In genomic region chr19:49593233-49594113, GRCh38 we compare ENCODE assay signal across 1 cellular context.
TF ChIP-seq lines count a peak whose summit lies in the region.

No MANE protein-coding gene starts in this region.

TF ChIP-seq in K562, 482 proteins besides CTCF, POLR2A, EP300 and RAD21 (continued from another document and continues in another):
- TF ChIP-seq, protein P1, sequence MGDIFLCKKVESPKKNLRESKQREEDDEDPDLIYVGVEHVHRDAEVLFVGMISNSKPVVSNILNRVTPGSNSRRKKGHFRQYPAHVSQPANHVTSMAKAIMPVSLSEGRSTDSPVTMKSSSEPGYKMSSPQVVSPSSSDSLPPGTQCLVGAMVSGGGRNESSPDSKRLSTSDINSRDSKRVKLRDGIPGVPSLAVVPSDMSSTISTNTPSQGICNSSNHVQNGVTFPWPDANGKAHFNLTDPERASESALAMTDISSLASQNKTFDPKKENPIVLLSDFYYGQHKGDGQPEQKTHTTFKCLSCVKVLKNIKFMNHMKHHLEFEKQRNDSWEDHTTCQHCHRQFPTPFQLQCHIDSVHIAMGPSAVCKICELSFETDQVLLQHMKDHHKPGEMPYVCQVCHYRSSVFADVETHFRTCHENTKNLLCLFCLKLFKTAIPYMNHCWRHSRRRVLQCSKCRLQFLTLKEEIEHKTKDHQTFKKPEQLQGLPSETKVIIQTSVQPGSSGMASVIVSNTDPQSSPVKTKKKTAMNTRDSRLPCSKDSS (IDR thresholded peaks at IDR 0.05; ENCODE audit: low read depth, partially characterized antibody), result no peak
- TF ChIP-seq ZNF316 (IDR thresholded peaks at IDR 0.05), result no peak
- TF ChIP-seq, protein P2, sequence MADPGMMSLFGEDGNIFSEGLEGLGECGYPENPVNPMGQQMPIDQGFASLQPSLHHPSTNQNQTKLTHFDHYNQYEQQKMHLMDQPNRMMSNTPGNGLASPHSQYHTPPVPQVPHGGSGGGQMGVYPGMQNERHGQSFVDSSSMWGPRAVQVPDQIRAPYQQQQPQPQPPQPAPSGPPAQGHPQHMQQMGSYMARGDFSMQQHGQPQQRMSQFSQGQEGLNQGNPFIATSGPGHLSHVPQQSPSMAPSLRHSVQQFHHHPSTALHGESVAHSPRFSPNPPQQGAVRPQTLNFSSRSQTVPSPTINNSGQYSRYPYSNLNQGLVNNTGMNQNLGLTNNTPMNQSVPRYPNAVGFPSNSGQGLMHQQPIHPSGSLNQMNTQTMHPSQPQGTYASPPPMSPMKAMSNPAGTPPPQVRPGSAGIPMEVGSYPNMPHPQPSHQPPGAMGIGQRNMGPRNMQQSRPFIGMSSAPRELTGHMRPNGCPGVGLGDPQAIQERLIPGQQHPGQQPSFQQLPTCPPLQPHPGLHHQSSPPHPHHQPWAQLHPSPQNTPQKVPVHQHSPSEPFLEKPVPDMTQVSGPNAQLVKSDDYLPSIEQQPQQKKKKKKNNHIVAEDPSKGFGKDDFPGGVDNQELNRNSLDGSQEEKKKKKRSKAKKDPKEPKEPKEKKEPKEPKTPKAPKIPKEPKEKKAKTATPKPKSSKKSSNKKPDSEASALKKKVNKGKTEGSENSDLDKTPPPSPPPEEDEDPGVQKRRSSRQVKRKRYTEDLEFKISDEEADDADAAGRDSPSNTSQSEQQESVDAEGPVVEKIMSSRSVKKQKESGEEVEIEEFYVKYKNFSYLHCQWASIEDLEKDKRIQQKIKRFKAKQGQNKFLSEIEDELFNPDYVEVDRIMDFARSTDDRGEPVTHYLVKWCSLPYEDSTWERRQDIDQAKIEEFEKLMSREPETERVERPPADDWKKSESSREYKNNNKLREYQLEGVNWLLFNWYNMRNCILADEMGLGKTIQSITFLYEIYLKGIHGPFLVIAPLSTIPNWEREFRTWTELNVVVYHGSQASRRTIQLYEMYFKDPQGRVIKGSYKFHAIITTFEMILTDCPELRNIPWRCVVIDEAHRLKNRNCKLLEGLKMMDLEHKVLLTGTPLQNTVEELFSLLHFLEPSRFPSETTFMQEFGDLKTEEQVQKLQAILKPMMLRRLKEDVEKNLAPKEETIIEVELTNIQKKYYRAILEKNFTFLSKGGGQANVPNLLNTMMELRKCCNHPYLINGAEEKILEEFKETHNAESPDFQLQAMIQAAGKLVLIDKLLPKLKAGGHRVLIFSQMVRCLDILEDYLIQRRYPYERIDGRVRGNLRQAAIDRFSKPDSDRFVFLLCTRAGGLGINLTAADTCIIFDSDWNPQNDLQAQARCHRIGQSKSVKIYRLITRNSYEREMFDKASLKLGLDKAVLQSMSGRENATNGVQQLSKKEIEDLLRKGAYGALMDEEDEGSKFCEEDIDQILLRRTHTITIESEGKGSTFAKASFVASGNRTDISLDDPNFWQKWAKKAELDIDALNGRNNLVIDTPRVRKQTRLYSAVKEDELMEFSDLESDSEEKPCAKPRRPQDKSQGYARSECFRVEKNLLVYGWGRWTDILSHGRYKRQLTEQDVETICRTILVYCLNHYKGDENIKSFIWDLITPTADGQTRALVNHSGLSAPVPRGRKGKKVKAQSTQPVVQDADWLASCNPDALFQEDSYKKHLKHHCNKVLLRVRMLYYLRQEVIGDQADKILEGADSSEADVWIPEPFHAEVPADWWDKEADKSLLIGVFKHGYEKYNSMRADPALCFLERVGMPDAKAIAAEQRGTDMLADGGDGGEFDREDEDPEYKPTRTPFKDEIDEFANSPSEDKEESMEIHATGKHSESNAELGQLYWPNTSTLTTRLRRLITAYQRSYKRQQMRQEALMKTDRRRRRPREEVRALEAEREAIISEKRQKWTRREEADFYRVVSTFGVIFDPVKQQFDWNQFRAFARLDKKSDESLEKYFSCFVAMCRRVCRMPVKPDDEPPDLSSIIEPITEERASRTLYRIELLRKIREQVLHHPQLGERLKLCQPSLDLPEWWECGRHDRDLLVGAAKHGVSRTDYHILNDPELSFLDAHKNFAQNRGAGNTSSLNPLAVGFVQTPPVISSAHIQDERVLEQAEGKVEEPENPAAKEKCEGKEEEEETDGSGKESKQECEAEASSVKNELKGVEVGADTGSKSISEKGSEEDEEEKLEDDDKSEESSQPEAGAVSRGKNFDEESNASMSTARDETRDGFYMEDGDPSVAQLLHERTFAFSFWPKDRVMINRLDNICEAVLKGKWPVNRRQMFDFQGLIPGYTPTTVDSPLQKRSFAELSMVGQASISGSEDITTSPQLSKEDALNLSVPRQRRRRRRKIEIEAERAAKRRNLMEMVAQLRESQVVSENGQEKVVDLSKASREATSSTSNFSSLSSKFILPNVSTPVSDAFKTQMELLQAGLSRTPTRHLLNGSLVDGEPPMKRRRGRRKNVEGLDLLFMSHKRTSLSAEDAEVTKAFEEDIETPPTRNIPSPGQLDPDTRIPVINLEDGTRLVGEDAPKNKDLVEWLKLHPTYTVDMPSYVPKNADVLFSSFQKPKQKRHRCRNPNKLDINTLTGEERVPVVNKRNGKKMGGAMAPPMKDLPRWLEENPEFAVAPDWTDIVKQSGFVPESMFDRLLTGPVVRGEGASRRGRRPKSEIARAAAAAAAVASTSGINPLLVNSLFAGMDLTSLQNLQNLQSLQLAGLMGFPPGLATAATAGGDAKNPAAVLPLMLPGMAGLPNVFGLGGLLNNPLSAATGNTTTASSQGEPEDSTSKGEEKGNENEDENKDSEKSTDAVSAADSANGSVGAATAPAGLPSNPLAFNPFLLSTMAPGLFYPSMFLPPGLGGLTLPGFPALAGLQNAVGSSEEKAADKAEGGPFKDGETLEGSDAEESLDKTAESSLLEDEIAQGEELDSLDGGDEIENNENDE (IDR thresholded peaks at IDR 0.05; ENCODE audit: low read depth, low read length), result no peak
- TF ChIP-seq, protein P3, sequence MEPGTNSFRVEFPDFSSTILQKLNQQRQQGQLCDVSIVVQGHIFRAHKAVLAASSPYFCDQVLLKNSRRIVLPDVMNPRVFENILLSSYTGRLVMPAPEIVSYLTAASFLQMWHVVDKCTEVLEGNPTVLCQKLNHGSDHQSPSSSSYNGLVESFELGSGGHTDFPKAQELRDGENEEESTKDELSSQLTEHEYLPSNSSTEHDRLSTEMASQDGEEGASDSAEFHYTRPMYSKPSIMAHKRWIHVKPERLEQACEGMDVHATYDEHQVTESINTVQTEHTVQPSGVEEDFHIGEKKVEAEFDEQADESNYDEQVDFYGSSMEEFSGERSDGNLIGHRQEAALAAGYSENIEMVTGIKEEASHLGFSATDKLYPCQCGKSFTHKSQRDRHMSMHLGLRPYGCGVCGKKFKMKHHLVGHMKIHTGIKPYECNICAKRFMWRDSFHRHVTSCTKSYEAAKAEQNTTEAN (CRISPR knock-in tag; IDR thresholded peaks at IDR 0.05), result no peak
- no peak for TF ChIP-seq RBM17 (IDR thresholded peaks at IDR 0.05; ENCODE audit: borderline replicate concordance, low read depth, low read length)
- TF ChIP-seq HOMEZ (CRISPR knock-in tag; IDR thresholded peaks at IDR 0.05), result no peak
- TF ChIP-seq BRD4 (IDR thresholded peaks at IDR 0.05), result no peak
- TF ChIP-seq NR4A1 (CRISPR knock-in tag; IDR thresholded peaks at IDR 0.05), result no peak
- TF ChIP-seq NR4A1 (tag; IDR thresholded peaks at IDR 0.05), result no peak
- no peak for TF ChIP-seq ATF7 (IDR thresholded peaks at IDR 0.05)
- TF ChIP-seq TEAD2 (tag; IDR thresholded peaks at IDR 0.05), result no peak
- no peak for TF ChIP-seq CHCHD3 (CRISPR knock-in tag; IDR thresholded peaks at IDR 0.05)
- TF ChIP-seq CBFA2T2 (conservative IDR thresholded peaks at IDR 0.05), result no peak
- TF ChIP-seq, protein P4, sequence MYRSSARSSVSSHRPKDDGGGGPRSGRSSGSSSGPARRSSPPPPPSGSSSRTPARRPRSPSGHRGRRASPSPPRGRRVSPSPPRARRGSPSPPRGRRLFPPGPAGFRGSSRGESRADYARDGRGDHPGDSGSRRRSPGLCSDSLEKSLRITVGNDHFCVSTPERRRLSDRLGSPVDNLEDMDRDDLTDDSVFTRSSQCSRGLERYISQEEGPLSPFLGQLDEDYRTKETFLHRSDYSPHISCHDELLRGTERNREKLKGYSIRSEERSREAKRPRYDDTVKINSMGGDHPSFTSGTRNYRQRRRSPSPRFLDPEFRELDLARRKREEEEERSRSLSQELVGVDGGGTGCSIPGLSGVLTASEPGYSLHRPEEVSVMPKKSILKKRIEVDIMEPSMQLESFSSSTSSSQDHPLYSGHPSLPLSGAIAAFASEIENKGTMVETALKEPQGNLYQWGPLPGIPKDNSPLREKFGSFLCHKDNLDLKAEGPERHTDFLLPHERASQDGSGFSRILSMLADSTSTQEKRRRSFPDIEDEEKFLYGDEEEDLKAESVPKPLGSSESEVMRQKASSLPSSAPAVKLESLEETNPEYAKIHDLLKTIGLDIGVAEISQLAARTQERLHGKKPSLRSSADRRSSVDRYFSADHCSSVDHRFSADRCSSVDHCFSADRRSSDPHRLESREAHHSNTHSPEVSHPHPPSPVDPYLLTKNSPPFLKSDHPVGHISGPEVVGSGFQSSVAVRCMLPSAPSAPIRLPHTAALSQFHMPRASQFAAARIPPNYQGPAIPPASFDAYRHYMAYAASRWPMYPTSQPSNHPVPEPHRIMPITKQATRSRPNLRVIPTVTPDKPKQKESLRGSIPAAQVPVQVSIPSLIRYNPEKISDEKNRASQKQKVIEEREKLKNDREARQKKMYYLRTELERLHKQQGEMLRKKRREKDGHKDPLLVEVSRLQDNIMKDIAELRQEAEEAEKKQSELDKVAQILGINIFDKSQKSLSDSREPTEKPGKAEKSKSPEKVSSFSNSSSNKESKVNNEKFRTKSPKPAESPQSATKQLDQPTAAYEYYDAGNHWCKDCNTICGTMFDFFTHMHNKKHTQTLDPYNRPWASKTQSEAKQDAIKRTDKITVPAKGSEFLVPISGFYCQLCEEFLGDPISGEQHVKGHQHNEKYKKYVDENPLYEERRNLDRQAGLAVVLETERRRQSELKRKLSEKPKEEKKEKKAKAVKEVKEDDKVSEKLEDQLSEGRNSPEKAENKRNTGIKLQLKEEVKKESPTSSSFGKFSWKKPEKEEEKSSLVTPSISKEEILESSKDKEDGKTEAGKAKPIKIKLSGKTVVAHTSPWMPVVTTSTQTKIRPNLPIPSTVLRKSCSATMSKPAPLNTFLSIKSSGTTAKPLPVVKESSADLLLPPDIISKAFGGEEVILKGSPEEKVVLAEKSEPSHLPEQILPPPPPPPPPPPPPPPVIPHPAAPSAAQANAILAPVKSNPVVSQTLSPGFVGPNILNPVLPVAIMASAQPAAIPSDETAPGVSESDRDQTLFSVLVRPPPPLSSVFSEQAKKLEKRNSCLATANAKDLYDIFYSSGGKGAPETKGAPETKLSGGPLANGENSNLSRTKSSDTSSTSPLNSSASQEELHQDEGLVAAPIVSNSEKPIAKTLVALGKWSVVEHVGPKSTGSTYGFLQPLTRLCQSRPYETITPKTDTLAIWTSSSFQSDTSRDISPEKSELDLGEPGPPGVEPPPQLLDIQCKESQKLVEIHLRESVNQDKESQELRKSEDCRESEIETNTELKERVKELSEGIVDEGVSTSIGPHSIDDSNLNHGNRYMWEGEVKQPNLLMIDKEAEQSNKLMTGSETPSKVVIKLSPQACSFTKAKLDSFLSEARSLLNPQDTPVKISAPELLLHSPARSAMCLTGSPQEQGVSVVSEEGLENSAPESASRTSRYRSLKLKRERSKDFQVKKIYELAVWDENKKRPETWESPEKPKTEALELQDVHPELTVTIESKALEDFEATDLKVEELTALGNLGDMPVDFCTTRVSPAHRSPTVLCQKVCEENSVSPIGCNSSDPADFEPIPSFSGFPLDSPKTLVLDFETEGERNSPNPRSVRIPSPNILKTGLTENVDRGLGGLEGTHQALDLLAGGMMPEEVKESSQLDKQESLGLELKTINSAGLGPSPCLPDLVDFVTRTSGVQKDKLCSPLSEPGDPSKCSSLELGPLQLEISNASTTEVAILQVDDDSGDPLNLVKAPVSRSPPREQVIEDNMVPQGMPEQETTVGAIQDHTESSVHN (IDR thresholded peaks at IDR 0.05; ENCODE audit: borderline replicate concordance in 1 of 2, low read depth in 1 of 2), result no peak
- no peak for TF ChIP-seq FOXA1 (IDR thresholded peaks at IDR 0.05; ENCODE audit: borderline replicate concordance)
- TF ChIP-seq CC2D1A (IDR thresholded peaks at IDR 0.05), result peak; percentile 46; the same call in 1 of the 2 replicates
- no peak for TF ChIP-seq HMGN3 (IDR thresholded peaks at IDR 0.05; ENCODE audit: borderline replicate concordance, extremely low read depth, insufficient read length, low read depth, low read length)
- no peak for TF ChIP-seq NELFE (IDR thresholded peaks at IDR 0.05; ENCODE audit: insufficient read depth, insufficient read length)
- no peak for TF ChIP-seq MIER1 (IDR thresholded peaks at IDR 0.05; ENCODE audit: low read depth)
- TF ChIP-seq, protein P5, sequence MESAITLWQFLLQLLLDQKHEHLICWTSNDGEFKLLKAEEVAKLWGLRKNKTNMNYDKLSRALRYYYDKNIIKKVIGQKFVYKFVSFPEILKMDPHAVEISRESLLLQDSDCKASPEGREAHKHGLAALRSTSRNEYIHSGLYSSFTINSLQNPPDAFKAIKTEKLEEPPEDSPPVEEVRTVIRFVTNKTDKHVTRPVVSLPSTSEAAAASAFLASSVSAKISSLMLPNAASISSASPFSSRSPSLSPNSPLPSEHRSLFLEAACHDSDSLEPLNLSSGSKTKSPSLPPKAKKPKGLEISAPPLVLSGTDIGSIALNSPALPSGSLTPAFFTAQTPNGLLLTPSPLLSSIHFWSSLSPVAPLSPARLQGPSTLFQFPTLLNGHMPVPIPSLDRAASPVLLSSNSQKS (CRISPR knock-in tag; IDR thresholded peaks at IDR 0.05), result no peak
- no peak for TF ChIP-seq POLR2H (tag; IDR thresholded peaks at IDR 0.05; ENCODE audit: low read depth)
- TF ChIP-seq ZNF134 (CRISPR knock-in tag; conservative IDR thresholded peaks at IDR 0.05), result no peak
- TF ChIP-seq FOXJ2 (tag; IDR thresholded peaks at IDR 0.05), result no peak
- no peak; the same call in 1 of the 2 replicates for TF ChIP-seq CREB1 (IDR thresholded peaks at IDR 0.05)
- no peak for TF ChIP-seq CREB1 (CRISPR knock-in tag; IDR thresholded peaks at IDR 0.05)
- no peak for TF ChIP-seq SMAD3 (CRISPR knock-in tag; conservative IDR thresholded peaks at IDR 0.05)
- TF ChIP-seq HBP1 (CRISPR knock-in tag; IDR thresholded peaks at IDR 0.05), result 0 out of 2 replicates have a peak, but pooled peaks have one; percentile 28
- TF ChIP-seq PHB2 (IDR thresholded peaks at IDR 0.05; ENCODE audit: low read depth), result peak; percentile 28; the same call in 1 of the 2 replicates
- TF ChIP-seq PPARD (CRISPR knock-in tag; IDR thresholded peaks at IDR 0.05), result no peak
- no peak for TF ChIP-seq EGR1 (conservative IDR thresholded peaks at IDR 0.05)
- TF ChIP-seq ZNF707 (CRISPR knock-in tag; conservative IDR thresholded peaks at IDR 0.05), result no peak
- no peak for TF ChIP-seq MTF1 (CRISPR knock-in tag; IDR thresholded peaks at IDR 0.05; ENCODE audit: borderline replicate concordance)
